Comparison of ENCODE assay signal across 8 cellular contexts in genomic region chr3:9249273-9250192, GRCh38. TPM values are rescaled to one million over a fixed set of nuclear protein-coding genes. Genes with fewer than 3 reads are reported as not detected.
DNase-seq lines count a peak whose midpoint lies in the region; ATAC-seq, FAIRE-seq and TF ChIP-seq lines count a peak whose summit lies in the region.

Gene SRGAP3, minus strand, starts transcription at chr3:9249646. Its CDS starts 695 bp downstream, at chr3:9248951.

- H3K27me3 ChIP-seq in left lung = peaks cover 0 to 7% of the 10 kb centered on the region in 2 donors

- intact Hi-C loops in activated CD4-positive, alpha-beta T cell treated with anti-CD3 and anti-CD28 coated beads, Interleukin-2, amount 10 ng/mL, durations not matched to agents 24 days and 14 days (cut with micrococcal nuclease) = loop anchor here (1.0 to 5.0 kb wide), 4 partner anchors 25 to 287 kb away; partner anchors contain the start of gene RAD18
- intact Hi-C loops in left lung (cut with DNase I) = no loop called here

- peaks cover 2 to 22% of the 10 kb centered on the region in 2 donors for H3K4me1 ChIP-seq in left lung

- peaks cover 7% of the 10 kb centered on the region for H3K27me3 Mint-ChIP-seq in activated CD4-positive, alpha-beta T cell treated with anti-CD3 and anti-CD28 coated beads, Interleukin-2, amount 10 ng/mL, durations not matched to agents 24 days and 14 days

- H3K36me3 Mint-ChIP-seq in activated CD4-positive, alpha-beta T cell treated with anti-CD3 and anti-CD28 coated beads, Interleukin-2, amount 10 ng/mL, durations not matched to agents 24 days and 14 days (ENCODE audit: low read depth) = no peaks in the 10 kb centered on the region

- ATAC-seq in HG03442 (IDR thresholded peaks at IDR 0.05; ENCODE audit: unreplicated experiment) (peak; percentile 100), left lung (peak; percentile 99)

- TF ChIP-seq CTCF in left lung (IDR thresholded peaks at IDR 0.05) = peak; percentile 17 to 45

- H3K36me3 ChIP-seq in left lung = no peaks in the 10 kb centered on the region

- H3K4me3 ChIP-seq in left lung = peak within 1 kb of the TSS; percentile 41 to 42

- peak within 1 kb of the TSS in 1 of 2 donors; percentile 15 for H3K27ac ChIP-seq in left lung

- H3K27ac Mint-ChIP-seq in activated CD4-positive, alpha-beta T cell treated with anti-CD3 and anti-CD28 coated beads, Interleukin-2, amount 10 ng/mL, durations not matched to agents 24 days and 14 days = no peak within 1 kb of the TSS

- H3K4me1 Mint-ChIP-seq in activated CD4-positive, alpha-beta T cell treated with anti-CD3 and anti-CD28 coated beads, Interleukin-2, amount 10 ng/mL, durations not matched to agents 24 days and 14 days = peaks cover 18% of the 10 kb centered on the region

- no peaks in the 10 kb centered on the region for H3K9me3 Mint-ChIP-seq in activated CD4-positive, alpha-beta T cell treated with anti-CD3 and anti-CD28 coated beads, Interleukin-2, amount 10 ng/mL, durations not matched to agents 24 days and 14 days

- H3K4me3 Mint-ChIP-seq in activated CD4-positive, alpha-beta T cell treated with anti-CD3 and anti-CD28 coated beads, Interleukin-2, amount 10 ng/mL, durations not matched to agents 24 days and 14 days = peak within 1 kb of the TSS; percentile 85

- FAIRE-seq in GM19239 (lab: Jason Lieb, UNC) = peak; percentile 90

- DNase-seq in Ammon's horn (ENCODE audit: low spot score) = peak; percentile 98
- DNase-seq in GM19239 (ENCODE audit: insufficient read length, low spot score) = peak; percentile 89
- peak; percentile 89 to 93 for DNase-seq in NCI-H524 (lab: John Stamatoyannopoulos, UW)
- peak; percentile 95 for DNase-seq in activated CD4-positive, alpha-beta T cell treated with anti-CD3 and anti-CD28 coated beads, Interleukin-2, amount 10 ng/mL, durations not matched to agents 24 days and 14 days
- DNase-seq in dermis blood vessel endothelial cell = peak; percentile 84
- DNase-seq in left lung = peak; percentile 85 to 91
- peak; percentile 64 to 67 for DNase-seq in stimulated activated CD4-positive, alpha-beta T cell treated with anti-CD3 and anti-CD28 coated beads, Interleukin-2, amount 100 ng/mL, for 48 hours

- H3K9me3 ChIP-seq in left lung = no peaks in the 10 kb centered on the region

RNA-seq across cellular contexts. Expression of gene SRGAP3, which starts in this region (rescaled TPM):
- total RNA-seq in activated CD4-positive, alpha-beta T cell treated with anti-CD3 and anti-CD28 coated beads, Interleukin-2, amount 10 ng/mL, durations not matched to agents 24 days and 14 days = 0.40 and 0.45 TPM in 2 replicates
- 3.4 and 7.1 TPM in 2 replicates for total RNA-seq in dermis blood vessel endothelial cell
- total RNA-seq in left lung = 1 to 10 TPM; 5.1 to 6.8 TPM

Comparison
In these comparisons a context has a peak if more than half of its experiments do, and no peak if none do; other contexts are left out.
1. Peak in DNase-seq in activated CD4-positive, alpha-beta T cell treated with anti-CD3 and anti-CD28 coated beads, Interleukin-2, amount 10 ng/mL, durations not matched to agents 24 days and 14 days; RNA of the gene not detected or under 1 TPM.